9 cellular contexts compared by ENCODE assay signal in genomic region chr22:30763815-30764686, GRCh38.
DNase-seq lines count a peak whose midpoint lies in the region; ATAC-seq and TF ChIP-seq lines count a peak whose summit lies in the region.
"Had no signal": no experiment of that assay in that cellular context is flagged by ENCODE, and none has a peak within 500 bp of the region (broad histone marks: within the 10 kb centered on the region; RNA-seq: fewer than 3 reads in every experiment).

No MANE protein-coding gene starts in this region.

- intact Hi-C loops in PC-3 (cut with micrococcal nuclease), result loop anchor here (1.0 to 5.0 kb wide), 2 partner anchors 38 to 156 kb away; no protein-coding TSS in a partner anchor
- intact Hi-C loops in left cardiac atrium (cut with DNase I), result loop anchor here (2.0 kb wide), 1 partner anchor 157 kb away; no protein-coding TSS in a partner anchor

- CTCF ChIA-PET in PC-3 (lab: Charles Lee), result interaction anchor here (0.6 to 1.8 kb wide), 6 partner anchors 39 to 793 kb away, joined by 3 to 11 read pairs (median 4); partner anchors contain the start of gene SLC35E4

- peak; percentile 76 for TF ChIP-seq CTCF in PC-3 (conservative IDR thresholded peaks at IDR 0.05; ENCODE audit: low read depth, low read length)

- no peaks in the 10 kb centered on the region for H3K79me2 ChIP-seq in Karpas-422 (ENCODE audit: low read length)
- H3K79me2 ChIP-seq in PC-3 (ENCODE audit: low read length), result no peaks in the 10 kb centered on the region

- H3K4me3 ChIP-seq in Karpas-422 (ENCODE audit: low read length) (no peak overlapping the region), PC-3 (ENCODE audit: low read length) (no peak overlapping the region)

- no peak overlapping the region for H2AFZ ChIP-seq in Karpas-422 (ENCODE audit: low read length)
- peak overlapping the region; percentile 40 for H2AFZ ChIP-seq in PC-3 (ENCODE audit: low read length)

- DNase-seq in DMS53 treated with DMSO at 0.1 percent for 48 hours (lab: John Stamatoyannopoulos, UW; ENCODE audit: unreplicated experiment), result peak; percentile 19
- peak; percentile 88 for DNase-seq in Karpas-422
- DNase-seq in PC-3, result peak; percentile 85
- DNase-seq in activated naive CD4-positive, alpha-beta T cell treated with anti-CD3 and anti-CD28 coated beads, Interleukin-2, amount 50 U/mL, for 16 hours, result peak; percentile 44
- peak; percentile 31 for DNase-seq in left cardiac atrium
- peak; percentile 74 for DNase-seq in retina
- DNase-seq: activated B cell treated with CpG ODN at 0.5 μM for 24 hours had no signal

- ATAC-seq in PC-3 (peak; percentile 93), left cardiac atrium (peak; percentile 68 to 83), HG02759 (IDR thresholded peaks at IDR 0.05; ENCODE audit: unreplicated experiment) (no peak), HG03280 (IDR thresholded peaks at IDR 0.05; ENCODE audit: unreplicated experiment) (no peak)

- no peaks in the 10 kb centered on the region for H3F3A ChIP-seq in PC-3 (ENCODE audit: low read length, unreplicated experiment)

- TSS peak; percentile 54 for BruUV-seq in PC-3 (replicated peaks; lab: Mats Ljungman, UMichigan)

- H4K20me1 ChIP-seq in Karpas-422 (ENCODE audit: insufficient read depth, low read depth, low read length), result no peaks in the 10 kb centered on the region
- H4K20me1 ChIP-seq in PC-3 (ENCODE audit: low read length), result no peaks in the 10 kb centered on the region

- H3K36me3 ChIP-seq in Karpas-422 (ENCODE audit: insufficient read depth, low read length), result no peaks in the 10 kb centered on the region
- H3K36me3 ChIP-seq in PC-3 (ENCODE audit: low read depth, low read length), result no peaks in the 10 kb centered on the region

- H3K9ac ChIP-seq in Karpas-422 (ENCODE audit: low read length), result no peak overlapping the region
- H3K9ac ChIP-seq in PC-3 (ENCODE audit: low read length), result peak overlapping the region; percentile 56

- H3K27me3 ChIP-seq in Karpas-422 (ENCODE audit: low read length) (no peaks in the 10 kb centered on the region), PC-3 (ENCODE audit: low read length) (no peaks in the 10 kb centered on the region)

- no peaks in the 10 kb centered on the region for H3K9me3 ChIP-seq in Karpas-422 (ENCODE audit: low read length)
- no peaks in the 10 kb centered on the region for H3K9me3 ChIP-seq in PC-3 (ENCODE audit: low read length)

- no peaks in the 10 kb centered on the region for H3K4me1 ChIP-seq in Karpas-422 (ENCODE audit: low read length)
- peaks cover 8% of the 10 kb centered on the region for H3K4me1 ChIP-seq in PC-3 (ENCODE audit: insufficient read depth, low read length)

- H3K4me2 ChIP-seq in Karpas-422 (ENCODE audit: low read depth, low read length, poor library complexity, severe bottlenecking) (no peak overlapping the region), PC-3 (ENCODE audit: low read length) (peak overlapping the region; percentile 49)

- H3K9me2 ChIP-seq in Karpas-422 (replicated peaks; ENCODE audit: insufficient read depth, low read length), result no peaks in the 10 kb centered on the region
- H3K9me2 ChIP-seq in PC-3 (replicated peaks; ENCODE audit: low read length), result no peaks in the 10 kb centered on the region

- H3K27ac ChIP-seq in Karpas-422 (ENCODE audit: low read length) (no peak overlapping the region), PC-3 (ENCODE audit: low read length) (peak overlapping the region; percentile 63)

- POLR2A ChIA-PET in PC-3 (lab: Charles Lee; ENCODE audit: unreplicated experiment), result no interaction called here

Comparison
In these comparisons a context has a peak if more than half of its experiments do, and no peak if none do; other contexts are left out.
1. DNase-seq: peak in every context shown above with its lines; median percentile 88 in Karpas-422; 85 in PC-3; 74 in retina; 44 in activated naive CD4-positive, alpha-beta T cell treated with anti-CD3 and anti-CD28 coated beads, Interleukin-2, amount 50 U/mL, for 16 hours; 31 in left cardiac atrium; 19 in DMS53 treated with DMSO at 0.1 percent for 48 hours.
2. ATAC-seq: peak in PC-3 (single experiment) and left cardiac atrium (2 of 2); none in HG02759 (single experiment) and HG03280 (single experiment).